ENCODE assay signal across 12 cellular contexts in the genomic region with DNA sequence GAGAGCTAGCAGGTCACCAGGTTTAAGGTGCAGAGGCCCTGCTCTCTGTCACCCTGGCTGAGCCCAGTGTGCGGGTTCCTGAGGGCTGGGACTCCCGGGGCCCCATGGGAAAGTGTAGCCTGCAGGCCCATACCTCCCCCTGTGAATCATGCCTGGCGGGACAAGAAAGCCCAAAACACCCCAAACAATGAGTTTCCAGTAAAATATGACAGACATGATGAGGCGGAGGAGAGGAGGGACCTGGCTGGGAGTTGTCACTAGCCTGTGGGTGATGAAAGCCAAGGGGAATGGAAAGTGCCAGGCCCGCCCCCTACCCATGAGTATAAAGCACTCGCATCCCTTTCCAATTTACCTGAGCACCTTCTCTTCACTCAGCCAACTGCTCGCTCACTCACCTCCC. TPM values are rescaled to one million over a fixed set of nuclear protein-coding genes. Genes with fewer than 3 reads are reported as not detected.
DNase-seq lines count a peak whose midpoint lies in the region; ATAC-seq, FAIRE-seq and TF ChIP-seq lines count a peak whose summit lies in the region.
"Not testable (repeated sequence)": the region's sequence is repeated elsewhere in the genome, so short reads cannot be mapped to it uniquely, and the experiment has no call there.
"Had no signal": no experiment of that assay in that cellular context is flagged by ENCODE, and none has a peak within 500 bp of the region (broad histone marks: within the 10 kb centered on the region; RNA-seq: fewer than 3 reads in every experiment).

No MANE protein-coding gene starts in this region.

- TF ChIP-seq CTCF in bronchial epithelial cell (IDR thresholded peaks at IDR 0.05; ENCODE audit: insufficient read depth, low read length, severe bottlenecking); right atrium auricular region (IDR thresholded peaks at IDR 0.05); omental fat pad (IDR thresholded peaks at IDR 0.05): not testable (repeated sequence)

- not testable (repeated sequence) for H3K9me2 ChIP-seq in GM23248 (ENCODE audit: insufficient read depth)

- not testable (repeated sequence) for H3K9me3 ChIP-seq in GM23248 (ENCODE audit: low read depth); right atrium auricular region

- not testable (repeated sequence) for FAIRE-seq in bronchial epithelial cell (lab: Jason Lieb, UNC)

- H3K4me2 ChIP-seq in GM23248 (ENCODE audit: unreplicated experiment) = not testable (repeated sequence)

- H4K20me1 ChIP-seq in GM23248 (ENCODE audit: insufficient read depth) = not testable (repeated sequence)

- H3K9ac ChIP-seq in GM23248 = not testable (repeated sequence)

- not testable (repeated sequence) for H3K36me3 Mint-ChIP-seq in stimulated activated memory B cell treated with anti-CD40 and anti-IgM and Interleukin-4, amounts not matched to agents 10 μg/mL and 1 μg/mL and 100 μg/mL, for 72 hours

- DNase-seq in EH (ENCODE audit: low read depth) (peak; percentile 48), GM23248 (peak; percentile 13), M059J (ENCODE audit: low read depth) (peak; percentile 26), bronchial epithelial cell (ENCODE audit: low read depth) (peak; percentile 12), right atrium auricular region (ENCODE audit: low spot score) (peak; percentile 9)
- not testable (repeated sequence) for DNase-seq in omental fat pad (ENCODE audit: low spot score)

- not testable (repeated sequence) for H3K27me3 ChIP-seq in GM23248 (replicated peaks; ENCODE audit: insufficient read depth); bronchial epithelial cell (ENCODE audit: control insufficient read depth, insufficient read depth, low read length); right atrium auricular region

- ATAC-seq in esophagus mucosa = peak; percentile 20
- peak; percentile 12 for ATAC-seq in omental fat pad (ENCODE audit: low FRiP score)
- ATAC-seq in stimulated activated memory B cell treated with anti-CD40 and anti-IgM and Interleukin-4, amounts not matched to agents 10 μg/mL and 1 μg/mL and 100 μg/mL, for 72 hours = peak; percentile 34

- in situ Hi-C loops in GM23248 (cut with MboI) = not testable (repeated sequence)

- H3K4me1 ChIP-seq in GM23248 (ENCODE audit: insufficient read depth); right atrium auricular region: not testable (repeated sequence)

- H3K36me3 ChIP-seq in GM23248 (ENCODE audit: low read depth); bronchial epithelial cell (ENCODE audit: control insufficient read depth, insufficient read depth, low read length); right atrium auricular region: not testable (repeated sequence)

- H3K27ac Mint-ChIP-seq in stimulated activated memory B cell treated with anti-CD40 and anti-IgM and Interleukin-4, amounts not matched to agents 10 μg/mL and 1 μg/mL and 100 μg/mL, for 72 hours = not testable (repeated sequence)

- H3K4me1 Mint-ChIP-seq in stimulated activated memory B cell treated with anti-CD40 and anti-IgM and Interleukin-4, amounts not matched to agents 10 μg/mL and 1 μg/mL and 100 μg/mL, for 72 hours = not testable (repeated sequence)

- not testable (repeated sequence) for H3K4me3 ChIP-seq in GM23248; bronchial epithelial cell (ENCODE audit: low read depth, low read length); right atrium auricular region

- WGBS in GM23248 (ENCODE audit: low coverage in 1 of 2, low lambda C conversion rate in 2 of 2, missing lambda C conversion rate in 2 of 2), 2 experiments = 71% methylated on average over 3 to 6 of the region's 7 CpGs

- not testable (repeated sequence) for H3F3A ChIP-seq in GM23248 (ENCODE audit: insufficient read depth)

- H3K79me2 ChIP-seq in GM23248 (ENCODE audit: insufficient read depth) = not testable (repeated sequence)

- not testable (repeated sequence) for H3K9me3 Mint-ChIP-seq in stimulated activated memory B cell treated with anti-CD40 and anti-IgM and Interleukin-4, amounts not matched to agents 10 μg/mL and 1 μg/mL and 100 μg/mL, for 72 hours

- H3K27ac ChIP-seq in GM23248, right atrium auricular region: not testable (repeated sequence)

- H2AFZ ChIP-seq in GM23248 = not testable (repeated sequence)

- H3K4me3 Mint-ChIP-seq in stimulated activated memory B cell treated with anti-CD40 and anti-IgM and Interleukin-4, amounts not matched to agents 10 μg/mL and 1 μg/mL and 100 μg/mL, for 72 hours = not testable (repeated sequence)

- H3K27me3 Mint-ChIP-seq in stimulated activated memory B cell treated with anti-CD40 and anti-IgM and Interleukin-4, amounts not matched to agents 10 μg/mL and 1 μg/mL and 100 μg/mL, for 72 hours = not testable (repeated sequence)

RNA-seq across cellular contexts. Expression of a gene that starts 26.8 kb away (rescaled TPM):
- not detected in 2 replicates for total RNA-seq in GM23248 (2014; rRNA removed; shearing (Covaris generic))
- polyA plus RNA-seq in GM23248 (2016; fragmentation: Nextera tagmentation; extraction: Ambion mirVana) = not detected in 2 replicates
- 0.07 TPM in 1 of 2 replicates, not detected in the other for total RNA-seq in M059J (2014; rRNA removed; shearing (Covaris generic))
- total RNA-seq in bronchial epithelial cell = 0.38 TPM in 1 of 2 replicates, not detected in the other
- 15.7 TPM for total RNA-seq in esophagus mucosa
- total RNA-seq in right atrium auricular region = not detected
- not detected for total RNA-seq in omental fat pad
- total RNA-seq: A172; Caco-2; CD4-positive, alpha-beta T cell had no signal
- polyA plus RNA-seq: A549 had no signal
